ENCODE assay signal across 1 cellular context in genomic region chr7:33128631-33128989, GRCh38.
TF ChIP-seq lines count a peak whose summit lies in the region.

No MANE protein-coding gene starts in this region.

TF ChIP-seq in K562, 482 proteins besides CTCF, POLR2A, EP300 and RAD21 (continued from another document):
- TF ChIP-seq, protein P1, sequence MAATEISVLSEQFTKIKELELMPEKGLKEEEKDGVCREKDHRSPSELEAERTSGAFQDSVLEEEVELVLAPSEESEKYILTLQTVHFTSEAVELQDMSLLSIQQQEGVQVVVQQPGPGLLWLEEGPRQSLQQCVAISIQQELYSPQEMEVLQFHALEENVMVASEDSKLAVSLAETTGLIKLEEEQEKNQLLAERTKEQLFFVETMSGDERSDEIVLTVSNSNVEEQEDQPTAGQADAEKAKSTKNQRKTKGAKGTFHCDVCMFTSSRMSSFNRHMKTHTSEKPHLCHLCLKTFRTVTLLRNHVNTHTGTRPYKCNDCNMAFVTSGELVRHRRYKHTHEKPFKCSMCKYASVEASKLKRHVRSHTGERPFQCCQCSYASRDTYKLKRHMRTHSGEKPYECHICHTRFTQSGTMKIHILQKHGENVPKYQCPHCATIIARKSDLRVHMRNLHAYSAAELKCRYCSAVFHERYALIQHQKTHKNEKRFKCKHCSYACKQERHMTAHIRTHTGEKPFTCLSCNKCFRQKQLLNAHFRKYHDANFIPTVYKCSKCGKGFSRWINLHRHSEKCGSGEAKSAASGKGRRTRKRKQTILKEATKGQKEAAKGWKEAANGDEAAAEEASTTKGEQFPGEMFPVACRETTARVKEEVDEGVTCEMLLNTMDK (IDR thresholded peaks at IDR 0.05; ENCODE audit: borderline replicate concordance, insufficient read depth, low read depth, low read length, poor library complexity, severe bottlenecking): no peak
- TF ChIP-seq ARID4B (CRISPR knock-in tag; IDR thresholded peaks at IDR 0.05): no peak
- no peak for TF ChIP-seq CBX8 (IDR thresholded peaks at IDR 0.05; ENCODE audit: borderline replicate concordance, extremely low read depth, low read depth, low read length, poor library complexity, severe bottlenecking)
- TF ChIP-seq ZBTB40 (IDR thresholded peaks at IDR 0.05): peak; percentile 45; the same call in 1 of the 2 replicates
- no peak for TF ChIP-seq ZBTB40 (CRISPR knock-in tag; IDR thresholded peaks at IDR 0.05)
- TF ChIP-seq NR4A1 (CRISPR knock-in tag; IDR thresholded peaks at IDR 0.05): no peak
- TF ChIP-seq NR4A1 (tag; IDR thresholded peaks at IDR 0.05): no peak
- TF ChIP-seq, protein P2, sequence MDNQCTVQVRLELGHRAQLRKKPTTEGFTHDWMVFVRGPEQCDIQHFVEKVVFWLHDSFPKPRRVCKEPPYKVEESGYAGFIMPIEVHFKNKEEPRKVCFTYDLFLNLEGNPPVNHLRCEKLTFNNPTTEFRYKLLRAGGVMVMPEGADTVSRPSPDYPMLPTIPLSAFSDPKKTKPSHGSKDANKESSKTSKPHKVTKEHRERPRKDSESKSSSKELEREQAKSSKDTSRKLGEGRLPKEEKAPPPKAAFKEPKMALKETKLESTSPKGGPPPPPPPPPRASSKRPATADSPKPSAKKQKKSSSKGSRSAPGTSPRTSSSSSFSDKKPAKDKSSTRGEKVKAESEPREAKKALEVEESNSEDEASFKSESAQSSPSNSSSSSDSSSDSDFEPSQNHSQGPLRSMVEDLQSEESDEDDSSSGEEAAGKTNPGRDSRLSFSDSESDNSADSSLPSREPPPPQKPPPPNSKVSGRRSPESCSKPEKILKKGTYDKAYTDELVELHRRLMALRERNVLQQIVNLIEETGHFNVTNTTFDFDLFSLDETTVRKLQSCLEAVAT (IDR thresholded peaks at IDR 0.05): no peak
- TF ChIP-seq TEAD1 (CRISPR knock-in tag; IDR thresholded peaks at IDR 0.05): no peak
- TF ChIP-seq TCF3 (CRISPR knock-in tag; IDR thresholded peaks at IDR 0.05): no peak
- TF ChIP-seq DPF2 (IDR thresholded peaks at IDR 0.05): 0 out of 2 replicates have a peak, but pooled peaks have one; percentile 44
- TF ChIP-seq BRD9 (IDR thresholded peaks at IDR 0.05; ENCODE audit: low read depth, partially characterized antibody): peak; percentile 67
- TF ChIP-seq MGA (IDR thresholded peaks at IDR 0.05): 0 out of 2 replicates have a peak, but pooled peaks have one; percentile 16
- no peak for TF ChIP-seq ILK (tag; IDR thresholded peaks at IDR 0.05; ENCODE audit: borderline replicate concordance, low read depth)
- TF ChIP-seq ARID1B (IDR thresholded peaks at IDR 0.05): 0 out of 2 replicates have a peak, but pooled peaks have one; percentile 6
- TF ChIP-seq TFAM (CRISPR knock-in tag; conservative IDR thresholded peaks at IDR 0.05): no peak
- no peak for TF ChIP-seq HDAC2 (IDR thresholded peaks at IDR 0.05)
TF ChIP-seq in K562: peak in this region for 6.
